ENCODE assay signal across 11 cellular contexts in the genomic region with DNA sequence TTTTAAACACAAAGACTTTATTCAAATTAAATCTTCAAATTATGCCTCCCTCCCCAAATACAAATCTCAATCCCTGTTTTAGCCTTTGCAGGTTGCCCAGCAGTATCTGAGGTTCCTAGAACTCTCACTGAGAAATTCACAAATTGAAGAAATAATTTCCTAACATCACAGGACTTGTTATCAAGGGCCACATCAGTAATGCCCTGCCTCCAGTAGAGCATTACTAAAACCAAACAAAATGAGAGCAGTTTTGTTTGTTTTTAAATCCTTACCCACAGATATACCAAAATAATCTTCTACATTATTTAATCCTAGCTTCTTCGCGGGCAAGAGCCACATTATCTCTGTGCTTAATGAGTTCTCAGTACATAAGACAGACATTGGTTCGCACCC.
"Had no signal": no experiment of that assay in that cellular context is flagged by ENCODE, and none has a peak within 500 bp of the region (broad histone marks: within the 10 kb centered on the region; RNA-seq: fewer than 3 reads in every experiment).

No MANE protein-coding gene starts in this region.

- H3K4me3 ChIP-seq: hepatocyte, psoas muscle, right lobe of liver, smooth muscle cell, upper lobe of left lung had no signal

- DNase-seq: activated CD4-positive, alpha-beta T cell treated with anti-CD3 and anti-CD28 coated beads, Interleukin-2, amount 50 U/mL, for 1 hour; activated CD8-positive, alpha-beta memory T cell treated with anti-CD3 and anti-CD28 coated beads for 24 hours; activated naive CD4-positive, alpha-beta T cell; nephron progenitor cell; psoas muscle; right lobe of liver; stimulated activated naive CD8-positive, alpha-beta T cell treated with anti-CD3 and anti-CD28 coated beads, Interleukin-15, Interleukin-2, amounts not matched to agents 100 U/mL and 50 U/mL, for 24 hours; SW 1271; upper lobe of left lung had no signal

- H3K36me3 ChIP-seq: right lobe of liver, upper lobe of left lung had no signal

- H3K4me2 ChIP-seq: smooth muscle cell had no signal

- H3K27ac ChIP-seq: psoas muscle, right lobe of liver had no signal

- H3K27me3 ChIP-seq: hepatocyte, right lobe of liver, upper lobe of left lung had no signal

- H2AFZ ChIP-seq: hepatocyte had no signal

- H3K9me3 ChIP-seq: psoas muscle, right lobe of liver, upper lobe of left lung had no signal

- ATAC-seq: psoas muscle; stimulated activated naive CD8-positive, alpha-beta T cell treated with anti-CD3 and anti-CD28 coated beads, Interleukin-15, Interleukin-2, amounts not matched to agents 100 U/mL and 50 U/mL, for 24 hours had no signal
